28 cellular contexts compared by ENCODE assay signal in the genomic region with DNA sequence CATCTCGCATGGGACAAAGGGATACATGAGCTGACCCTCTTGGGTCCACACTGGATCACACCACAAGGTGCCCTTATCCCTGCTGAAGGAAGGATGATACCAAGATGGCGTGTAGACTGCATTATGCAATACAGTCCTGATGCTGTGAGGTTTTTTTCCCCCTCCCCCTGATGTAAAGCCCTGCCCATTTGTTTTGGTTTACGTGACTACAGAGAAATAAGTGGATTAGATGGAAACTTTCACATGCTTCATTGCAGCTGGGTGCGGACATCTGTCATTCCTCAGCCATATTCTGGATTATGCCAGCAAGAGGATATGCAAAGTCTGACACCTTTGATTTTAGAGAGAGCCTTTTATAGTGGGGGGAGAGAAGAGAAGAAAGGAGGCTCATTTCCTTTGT.
DNase-seq lines count a peak whose midpoint lies in the region; ATAC-seq, FAIRE-seq and TF ChIP-seq lines count a peak whose summit lies in the region.
"Had no signal": no experiment of that assay in that cellular context is flagged by ENCODE, and none has a peak within 500 bp of the region (broad histone marks: within the 10 kb centered on the region; RNA-seq: fewer than 3 reads in every experiment).

No MANE protein-coding gene starts in this region.

- no peak overlapping the region for H3K4me3 Mint-ChIP-seq in effector memory CD8-positive, alpha-beta T cell
- H3K4me3 Mint-ChIP-seq: activated naive CD8-positive, alpha-beta T cell treated with anti-CD3 and anti-CD28 coated beads for 36 hours; CD4-positive, alpha-beta T cell; immature natural killer cell had no signal

- peaks cover 3 to 7% of the 10 kb centered on the region in 2 donors for H3K4me1 Mint-ChIP-seq in effector memory CD8-positive, alpha-beta T cell (ENCODE audit: low read depth in 2 of 2)

- H3K36me3 ChIP-seq in muscle layer of colon (ENCODE audit: insufficient read depth, low read length) (no peaks in the 10 kb centered on the region), vagina (no peaks in the 10 kb centered on the region)
- H3K36me3 ChIP-seq: ascending aorta, esophagus muscularis mucosa, sigmoid colon, thyroid gland had no signal

- H3K27ac ChIP-seq in muscle layer of colon (ENCODE audit: low read depth, low read length), result no peak overlapping the region
- H3K27ac ChIP-seq in vagina, result peak overlapping the region; percentile 60
- H3K27ac ChIP-seq: ascending aorta, thyroid gland had no signal

- H3K9me3 Mint-ChIP-seq in effector memory CD8-positive, alpha-beta T cell, result no peaks in the 10 kb centered on the region
- H3K9me3 Mint-ChIP-seq: activated naive CD8-positive, alpha-beta T cell treated with anti-CD3 and anti-CD28 coated beads for 36 hours; CD4-positive, alpha-beta T cell; immature natural killer cell had no signal

- H3K9ac ChIP-seq in muscle layer of colon (ENCODE audit: low read length), result peak overlapping the region; percentile 53

- FAIRE-seq in D721Med (lab: Jason Lieb, UNC), result peak; percentile 96
- FAIRE-seq: frontal cortex had no signal

- TF ChIP-seq POLR2A in vagina (IDR thresholded peaks at IDR 0.05), result no peak

- peaks cover 38 to 72% of the 10 kb centered on the region in 2 donors for H3K27me3 Mint-ChIP-seq in effector memory CD8-positive, alpha-beta T cell

- ATAC-seq in SK-N-SH treated with all-trans-retinoic acid at 6 μM for 48 hours, result no peak
- ATAC-seq in effector memory CD8-positive, alpha-beta T cell (replicated peaks), result no peak
- ATAC-seq in GM18868 (IDR thresholded peaks at IDR 0.05; ENCODE audit: unreplicated experiment), result no peak
- ATAC-seq: HCT116; left colon; stimulated activated naive CD8-positive, alpha-beta T cell treated with anti-CD3 and anti-CD28 coated beads, Interleukin-15, Interleukin-2, amounts not matched to agents 100 U/mL and 50 U/mL, for 24 hours had no signal

- intact Hi-C loops in vagina (cut with DNase I), result no loop called here

- H3K36me3 Mint-ChIP-seq in effector memory CD8-positive, alpha-beta T cell (ENCODE audit: insufficient read depth), result no peaks in the 10 kb centered on the region
- H3K36me3 Mint-ChIP-seq: activated naive CD8-positive, alpha-beta T cell treated with anti-CD3 and anti-CD28 coated beads for 36 hours; immature natural killer cell had no signal

- TF ChIP-seq CTCF in D721Med (IDR thresholded peaks at IDR 0.05; ENCODE audit: insufficient read depth, missing control alignments) (no peak), vagina (IDR thresholded peaks at IDR 0.05) (no peak)

- H3K9me3 ChIP-seq in muscle layer of colon (ENCODE audit: low read length) (no peaks in the 10 kb centered on the region), vagina (no peaks in the 10 kb centered on the region)
- H3K9me3 ChIP-seq: ascending aorta, esophagus muscularis mucosa, sigmoid colon, thyroid gland had no signal

- H3K27me3 ChIP-seq in muscle layer of colon (ENCODE audit: control insufficient read depth in 1 of 2, insufficient read depth in 2 of 2, low read length in 2 of 2) (no peaks in the 10 kb centered on the region), vagina (no peaks in the 10 kb centered on the region)
- H3K27me3 ChIP-seq: ascending aorta, sigmoid colon, thyroid gland had no signal

- H3K4me1 ChIP-seq in muscle layer of colon (ENCODE audit: insufficient read depth, low read length) (peaks cover 12% of the 10 kb centered on the region), vagina (peaks cover 8% of the 10 kb centered on the region)
- H3K4me1 ChIP-seq: ascending aorta had no signal

- H3K27ac Mint-ChIP-seq in effector memory CD8-positive, alpha-beta T cell, result no peak overlapping the region
- H3K27ac Mint-ChIP-seq: activated naive CD8-positive, alpha-beta T cell treated with anti-CD3 and anti-CD28 coated beads for 36 hours; CD4-positive, alpha-beta T cell; immature natural killer cell; progenitor cell of endocrine pancreas had no signal

- H3K4me3 ChIP-seq in muscle layer of colon (ENCODE audit: low read depth in 1 of 2, low read length in 2 of 2) (peak overlapping the region in 1 of 2 donors; percentile 63), vagina (no peak overlapping the region)

- DNase-seq in D721Med (ENCODE audit: insufficient read length, low spot score) (no peak), vagina (ENCODE audit: extremely low spot score in 2 of 2) (no peak), iPS-NIHi7 (ENCODE audit: extremely low spot score) (no peak)
- no peak for DNase-seq in effector memory CD8-positive, alpha-beta T cell
- DNase-seq: activated CD4-positive, alpha-beta T cell treated with anti-CD3 and anti-CD28 coated beads for 4 hours; activated effector memory CD4-positive, alpha-beta T cell treated with anti-CD3 and anti-CD28 coated beads, Interleukin-2, amount 50 U/mL, for 16 hours; activated naive CD8-positive, alpha-beta T cell treated with anti-CD3 and anti-CD28 coated beads for 36 hours; CD4-positive, alpha-beta T cell; DMS79; GDM1; hippocampal formation; immature natural killer cell; left colon; NCI-H1092 treated with DMSO at 0.1 percent for 48 hours; NCI-H2029; NCI-H748 treated with DMSO at 0.1 percent for 48 hours; stimulated activated CD4-positive, alpha-beta T cell treated with anti-CD3 and anti-CD28 coated beads, Interleukin-15, amount 100 ng/mL, for 24 hours; stimulated activated naive CD8-positive, alpha-beta T cell treated with anti-CD3 and anti-CD28 coated beads, Interleukin-15, Interleukin-2, amounts not matched to agents 100 U/mL and 50 U/mL, for 24 hours had no signal

TF ChIP-seq in SK-N-SH treated with all-trans-retinoic acid at 6 μM for 48 hours, 23 proteins besides CTCF, POLR2A, EP300 and RAD21:
- TF ChIP-seq TCF4 (CRISPR knock-in tag; IDR thresholded peaks at IDR 0.05; ENCODE audit: borderline replicate concordance) (peak; percentile 52; the same call in 1 of the 2 replicates), ARNTL (CRISPR knock-in tag; IDR thresholded peaks at IDR 0.05; ENCODE audit: borderline replicate concordance, low read depth) (no peak), RARB (CRISPR knock-in tag; IDR thresholded peaks at IDR 0.05) (no peak), ZNF70 (CRISPR knock-in tag; IDR thresholded peaks at IDR 0.05) (no peak), BACH2 (CRISPR knock-in tag; IDR thresholded peaks at IDR 0.05; ENCODE audit: borderline replicate concordance) (no peak)
